Comparison of ENCODE assay signal across 16 cellular contexts in genomic region chr1:163076044-163076443, GRCh38. TPM values are rescaled to one million over a fixed set of nuclear protein-coding genes. Genes with fewer than 3 reads are reported as not detected.
DNase-seq lines count a peak whose midpoint lies in the region; ATAC-seq, FAIRE-seq and TF ChIP-seq lines count a peak whose summit lies in the region.
"Had no signal": no experiment of that assay in that cellular context is flagged by ENCODE, and none has a peak within 500 bp of the region (broad histone marks: within the 10 kb centered on the region; RNA-seq: fewer than 3 reads in every experiment).

No MANE protein-coding gene starts in this region.

- H3K4me1 Mint-ChIP-seq in stimulated activated memory B cell treated with anti-CD40 and anti-IgM and Interleukin-4, amounts not matched to agents 10 μg/mL and 1 μg/mL and 100 μg/mL, for 72 hours = no peaks in the 10 kb centered on the region

- H3K36me3 ChIP-seq in BE2C = peaks cover 64% of the 10 kb centered on the region
- H3K36me3 ChIP-seq: BLaER1 treated with 17β-estradiol and CSF1 and Interleukin-3, amounts not matched to agents 10 nM and 100 nM had no signal

- peak; percentile 73 for FAIRE-seq in islet of Langerhans (lab: Jason Lieb, UNC)
- FAIRE-seq: A204.1, GM12878, GM19239 had no signal

- H3K27me3 ChIP-seq in BE2C = no peaks in the 10 kb centered on the region
- H3K27me3 ChIP-seq: BLaER1 treated with 17β-estradiol and CSF1 and Interleukin-3, amounts not matched to agents 10 nM and 100 nM had no signal

- H3K4me3 Mint-ChIP-seq in stimulated activated memory B cell treated with anti-CD40 and anti-IgM and Interleukin-4, amounts not matched to agents 10 μg/mL and 1 μg/mL and 100 μg/mL, for 72 hours = no peak overlapping the region
- H3K4me3 Mint-ChIP-seq: CD8-positive, alpha-beta T cell had no signal

- H3K9me3 Mint-ChIP-seq in stimulated activated memory B cell treated with anti-CD40 and anti-IgM and Interleukin-4, amounts not matched to agents 10 μg/mL and 1 μg/mL and 100 μg/mL, for 72 hours = no peaks in the 10 kb centered on the region
- H3K9me3 Mint-ChIP-seq: CD8-positive, alpha-beta T cell had no signal

- H3K36me3 Mint-ChIP-seq in stimulated activated memory B cell treated with anti-CD40 and anti-IgM and Interleukin-4, amounts not matched to agents 10 μg/mL and 1 μg/mL and 100 μg/mL, for 72 hours = no peaks in the 10 kb centered on the region
- H3K36me3 Mint-ChIP-seq: CD8-positive, alpha-beta T cell had no signal

- ATAC-seq in SK-N-SH treated with all-trans-retinoic acid at 6 μM for 48 hours = no peak
- no peak for ATAC-seq in stimulated activated memory B cell treated with anti-CD40 and anti-IgM and Interleukin-4, amounts not matched to agents 10 μg/mL and 1 μg/mL and 100 μg/mL, for 72 hours
- ATAC-seq: CD8-positive, alpha-beta T cell; GM12878 had no signal

- H3K27me3 Mint-ChIP-seq in stimulated activated memory B cell treated with anti-CD40 and anti-IgM and Interleukin-4, amounts not matched to agents 10 μg/mL and 1 μg/mL and 100 μg/mL, for 72 hours = peaks cover 8% of the 10 kb centered on the region

- no peak overlapping the region for H3K27ac Mint-ChIP-seq in stimulated activated memory B cell treated with anti-CD40 and anti-IgM and Interleukin-4, amounts not matched to agents 10 μg/mL and 1 μg/mL and 100 μg/mL, for 72 hours
- H3K27ac Mint-ChIP-seq: CD8-positive, alpha-beta T cell had no signal

- TF ChIP-seq CTCF in BE2C (IDR thresholded peaks at IDR 0.05; ENCODE audit: low read depth, low read length) = no peak

- peaks cover 31% of the 10 kb centered on the region for H3K4me1 ChIP-seq in BE2C
- H3K4me1 ChIP-seq: BLaER1 treated with 17β-estradiol and CSF1 and Interleukin-3, amounts not matched to agents 10 nM and 100 nM had no signal

- H3K9me3 ChIP-seq in BE2C = no peaks in the 10 kb centered on the region
- H3K9me3 ChIP-seq: BLaER1 treated with 17β-estradiol and CSF1 and Interleukin-3, amounts not matched to agents 10 nM and 100 nM had no signal

- DNase-seq in BE2C (no peak), kidney tubule cell (ENCODE audit: low spot score) (no peak), mucosa of gallbladder (ENCODE audit: low spot score) (no peak)
- DNase-seq: CD8-positive, alpha-beta T cell; COR-L47; DMS 273 treated with DMSO at 0.1 percent for 48 hours; DND-41; EL had no signal

- H3K4me3 ChIP-seq in BE2C (ENCODE audit: low read depth, low read length) = peak overlapping the region; percentile 10; the same call in 1 of the 2 replicates
- H3K4me3 ChIP-seq: BLaER1 treated with 17β-estradiol and CSF1 and Interleukin-3, amounts not matched to agents 10 nM and 100 nM; GM12878 had no signal

TF ChIP-seq in SK-N-SH treated with all-trans-retinoic acid at 6 μM for 48 hours, 23 proteins besides CTCF, POLR2A, EP300 and RAD21:
- TF ChIP-seq PATZ1 (CRISPR knock-in tag; IDR thresholded peaks at IDR 0.05; ENCODE audit: borderline replicate concordance) (peak; percentile 71), ESRRG (CRISPR knock-in tag; IDR thresholded peaks at IDR 0.05) (peak; percentile 22), PPARA (CRISPR knock-in tag; IDR thresholded peaks at IDR 0.05; ENCODE audit: borderline replicate concordance) (no peak), CREB5 (CRISPR knock-in tag; IDR thresholded peaks at IDR 0.05; ENCODE audit: low read depth) (0 out of 2 replicates have a peak, but pooled peaks have one; percentile 18), RARB (CRISPR knock-in tag; IDR thresholded peaks at IDR 0.05) (peak; percentile 21; the same call in 1 of the 2 replicates), TSHZ2 (CRISPR knock-in tag; IDR thresholded peaks at IDR 0.05) (no peak), ZNF70 (CRISPR knock-in tag; IDR thresholded peaks at IDR 0.05) (no peak), CSRNP3 (CRISPR knock-in tag; IDR thresholded peaks at IDR 0.05) (no peak), ZFP30 (CRISPR knock-in tag; IDR thresholded peaks at IDR 0.05) (no peak), ZC3H10 (CRISPR knock-in tag; IDR thresholded peaks at IDR 0.05) (peak; percentile 17; the same call in 1 of the 2 replicates)

RNA-seq across cellular contexts. Expression of gene RGS4, which starts 6.9 kb away (rescaled TPM):
- polyA plus RNA-seq in BE2C (2012; ENCODE audit: insufficient read depth, insufficient read length, low read depth) = 285 TPM
- total RNA-seq in mucosa of gallbladder = 7.6 TPM
- total RNA-seq: CD8-positive, alpha-beta T cell; GM12878; HT-29 had no signal
